ENCODE assay signal across 25 cellular contexts in the genomic region with DNA sequence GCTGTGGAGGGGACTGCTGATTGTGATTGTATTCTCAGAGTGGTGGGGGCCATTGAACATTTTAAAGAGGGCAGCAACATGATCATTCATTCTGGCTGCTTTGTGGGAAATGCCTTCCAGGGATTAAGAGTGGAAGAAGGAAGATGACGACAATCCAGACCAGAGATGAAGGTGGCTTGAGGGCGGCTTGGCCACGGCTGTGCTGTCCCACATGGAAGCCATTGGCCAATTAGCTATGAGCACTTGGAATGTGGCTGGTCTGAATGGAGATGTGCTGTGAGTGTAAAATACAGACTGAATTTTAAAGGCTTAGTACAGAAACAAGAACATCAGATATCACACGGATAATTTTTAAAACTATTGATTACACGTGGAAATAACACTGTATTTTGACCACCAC. TPM values are rescaled to one million over a fixed set of nuclear protein-coding genes. Genes with fewer than 3 reads are reported as not detected.
DNase-seq lines count a peak whose midpoint lies in the region.
"Had no signal": no experiment of that assay in that cellular context is flagged by ENCODE, and none has a peak within 500 bp of the region (broad histone marks: within the 10 kb centered on the region; RNA-seq: fewer than 3 reads in every experiment).

No MANE protein-coding gene starts in this region.

- no peak overlapping the region for H3K4ac ChIP-seq in trophoblast cell (ENCODE audit: low read depth, low read length)

- DNase-seq in ELF-1 (ENCODE audit: low read depth, low spot score) (peak; percentile 31), RPMI7951 (ENCODE audit: low read depth) (peak; percentile 2), trophoblast cell (peak; percentile 64 to 69), NK-92 (lab: John Stamatoyannopoulos, UW; ENCODE audit: unreplicated experiment) (no peak), NOMO-1 (lab: John Stamatoyannopoulos, UW; ENCODE audit: unreplicated experiment in 2 of 2) (no peak), NCI-H2227 treated with DMSO at 0.1 percent for 48 hours (lab: John Stamatoyannopoulos, UW) (no peak)
- DNase-seq: 8988T; ACHN; BE2C; C1 segment of cervical spinal cord; CD4-positive, alpha-beta memory T cell; CD4-positive, CD25-positive, alpha-beta regulatory T cell; CD8-positive, alpha-beta memory T cell; COR-L47; DMS 273 treated with DMSO at 0.1 percent for 48 hours; DMS153; DMS53; DMS79; DND-41; GDM1 had no signal

- H3K14ac ChIP-seq in trophoblast cell (ENCODE audit: low read length) = no peak overlapping the region

- H3K79me2 ChIP-seq in trophoblast cell (ENCODE audit: control insufficient read depth, insufficient read depth, low read length, poor library complexity) = no peaks in the 10 kb centered on the region

- H2AK5ac ChIP-seq in trophoblast cell (ENCODE audit: low read length) = no peak overlapping the region

- H3K18ac ChIP-seq in trophoblast cell (ENCODE audit: low read length) = no peak overlapping the region

- no peak overlapping the region for H3K4me3 ChIP-seq in trophoblast cell (ENCODE audit: low read depth, low read length)
- H3K4me3 ChIP-seq: BLaER1 had no signal

- H2AFZ ChIP-seq in trophoblast cell (ENCODE audit: insufficient read depth, low read length, poor library complexity) = no peak overlapping the region

- no peaks in the 10 kb centered on the region for H3K9me3 ChIP-seq in trophoblast cell (ENCODE audit: insufficient read depth, low read depth, low read length)
- H3K9me3 ChIP-seq: BE2C, BLaER1 had no signal

- no CpG with 5 or more reads among the region's 5 CpGs for WGBS in trophoblast cell (ENCODE audit: extremely low coverage, insufficient coverage, insufficient read length)

- peaks cover 7% of the 10 kb centered on the region for H3K79me1 ChIP-seq in trophoblast cell (ENCODE audit: low read length)

- no peaks in the 10 kb centered on the region for H3K36me3 ChIP-seq in trophoblast cell (ENCODE audit: control insufficient read depth in 1 of 2, insufficient read depth in 2 of 2, low read length in 2 of 2)
- H3K36me3 ChIP-seq: BE2C, BLaER1 had no signal

- H3K4me2 ChIP-seq in trophoblast cell (ENCODE audit: low read length) = no peak overlapping the region
- H3K4me2 ChIP-seq: BLaER1 had no signal

- H3K27me3 ChIP-seq in trophoblast cell (ENCODE audit: insufficient read depth, low read length) = no peaks in the 10 kb centered on the region
- H3K27me3 ChIP-seq: BLaER1 had no signal

- no peak overlapping the region for H2BK120ac ChIP-seq in trophoblast cell (ENCODE audit: insufficient read depth, low read length, poor library complexity)

- H3K23ac ChIP-seq in trophoblast cell (ENCODE audit: low read length) = no peak overlapping the region

- H4K12ac ChIP-seq in trophoblast cell (ENCODE audit: low read depth, low read length) = no peak overlapping the region

- H4K8ac ChIP-seq in trophoblast cell (ENCODE audit: low read depth, low read length) = peak overlapping the region; percentile 26

- H3K27ac ChIP-seq in trophoblast cell (ENCODE audit: low read depth, low read length) = peak overlapping the region; percentile 27
- H3K27ac ChIP-seq: BLaER1 had no signal

- H3K9ac ChIP-seq in trophoblast cell (ENCODE audit: low read length) = no peak overlapping the region
- H3K9ac ChIP-seq: BLaER1 had no signal

- H2BK12ac ChIP-seq in trophoblast cell (ENCODE audit: low read length) = no peak overlapping the region

- H2BK5ac ChIP-seq in trophoblast cell (ENCODE audit: low read depth, low read length, poor library complexity) = no peak overlapping the region

- peak overlapping the region; percentile 50 for H4K91ac ChIP-seq in trophoblast cell (ENCODE audit: low read depth, low read length)

- peaks cover under 1 to 10% of the 10 kb centered on the region in 2 experiments for H3K4me1 ChIP-seq in trophoblast cell (ENCODE audit: control insufficient read depth in 1 of 2, insufficient read depth in 2 of 2, low read length in 2 of 2)
- H3K4me1 ChIP-seq: BE2C had no signal

RNA-seq across cellular contexts. Expression of a gene that starts 19.2 kb away (rescaled TPM):
- not detected in 2 replicates for total RNA-seq in RPMI7951 (2014; rRNA removed; shearing (Covaris generic))
- 0.07 TPM in 2 replicates for polyA plus RNA-seq in trophoblast cell (2013)
- total RNA-seq: A673; CD4-positive, alpha-beta memory T cell; CD4-positive, CD25-positive, alpha-beta regulatory T cell; CD8-positive, alpha-beta memory T cell; Daoy; G401 had no signal
- polyA plus RNA-seq: AG04450; CD4-positive, alpha-beta memory T cell; CD8-positive, alpha-beta memory T cell had no signal

RNA-seq across cellular contexts. Expression of a gene that starts 49.3 kb away (rescaled TPM):
- total RNA-seq in RPMI7951 (2014; rRNA removed; shearing (Covaris generic)) = 67.2 and 76.4 TPM in 2 replicates
- 200 TPM in 2 replicates for polyA plus RNA-seq in trophoblast cell (2013)

Comparison
In these comparisons a context has a peak if more than half of its experiments do, and no peak if none do; other contexts are left out.
1. DNase-seq: peak in ELF-1 (single experiment), RPMI7951 (single experiment) and trophoblast cell (2 of 2); none in NK-92 (single experiment), NOMO-1 (0 of 2) and NCI-H2227 treated with DMSO at 0.1 percent for 48 hours (single experiment).